ENCODE assay signal across 13 cellular contexts in the genomic region with DNA sequence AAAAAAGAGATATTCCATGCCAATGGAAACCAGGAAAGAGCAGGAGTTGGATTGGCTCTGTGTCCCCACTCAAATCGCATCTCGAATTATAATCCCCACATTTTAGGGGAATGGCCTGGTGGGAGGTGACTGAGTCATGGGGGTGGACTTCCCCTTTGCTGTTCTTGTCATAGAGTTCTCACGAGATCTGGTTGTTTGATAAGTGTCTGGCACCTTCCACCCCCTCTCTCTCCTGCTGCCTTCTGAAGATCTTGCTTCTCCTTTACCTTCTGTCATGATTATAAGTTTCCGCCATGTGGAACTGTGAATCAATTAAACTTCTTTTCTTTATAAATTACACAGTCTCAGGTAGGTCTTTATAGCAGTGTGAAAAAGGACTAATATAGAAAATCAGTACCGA.
"Had no signal": no experiment of that assay in that cellular context is flagged by ENCODE, and none has a peak within 500 bp of the region (broad histone marks: within the 10 kb centered on the region; RNA-seq: fewer than 3 reads in every experiment).

No MANE protein-coding gene starts in this region.

- H3K36me3 ChIP-seq: adrenal gland, vagina had no signal

- H3K27me3 ChIP-seq: adrenal gland, heart left ventricle, SJSA1, tibial artery, vagina had no signal

- ATAC-seq: activated CD8-positive, alpha-beta memory T cell treated with anti-CD3 and anti-CD28 coated beads, Interleukin-2, amount 10 ng/mL, durations not matched to agents 7 days and 5 days; heart left ventricle; naive thymus-derived CD8-positive, alpha-beta T cell had no signal

- H3K27ac ChIP-seq: adrenal gland, coronary artery, heart left ventricle, SJSA1, tibial artery, vagina had no signal

- H3K4me3 ChIP-seq: adrenal gland, coronary artery, heart left ventricle, SJSA1, tibial artery, vagina had no signal

- H3K4me1 ChIP-seq: heart left ventricle, SJSA1, tibial artery, vagina had no signal

- DNase-seq: activated CD4-positive, alpha-beta T cell treated with anti-CD3 and anti-CD28 coated beads, Interleukin-2, amount 50 U/mL, for 1 hour; activated CD8-positive, alpha-beta memory T cell treated with anti-CD3 and anti-CD28 coated beads, Interleukin-2, amount 10 ng/mL, durations not matched to agents 7 days and 5 days; adrenal gland; caudate nucleus; effector CD4-positive, alpha-beta T cell; heart left ventricle; naive thymus-derived CD8-positive, alpha-beta T cell; posterior cingulate gyrus; T-helper 9 cell; tibial artery had no signal
